In the genomic region with DNA sequence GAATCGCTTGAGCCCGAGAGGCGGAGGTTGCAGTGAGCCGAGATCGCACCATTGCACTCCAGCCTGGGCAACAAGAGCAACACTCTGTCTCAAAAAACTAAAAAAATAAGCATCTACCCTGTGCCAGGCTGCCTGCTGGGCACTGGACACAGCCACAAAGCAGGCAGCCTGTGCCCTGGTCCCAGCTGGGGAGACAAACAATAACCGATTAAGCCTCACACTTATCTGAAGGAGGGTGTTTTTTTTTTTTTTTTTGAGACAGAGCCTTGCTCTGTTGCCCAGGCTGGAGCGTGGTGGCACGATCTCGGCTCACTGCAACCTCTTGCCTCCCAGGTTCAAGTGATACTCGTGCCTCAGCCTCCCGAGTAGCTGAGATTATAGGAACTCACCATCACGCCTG, we compare ENCODE assay signal across 4 cellular contexts. TPM values are rescaled to one million over a fixed set of nuclear protein-coding genes. Genes with fewer than 3 reads are reported as not detected.
"Had no signal": no experiment of that assay in that cellular context is flagged by ENCODE, and none has a peak within 500 bp of the region (broad histone marks: within the 10 kb centered on the region; RNA-seq: fewer than 3 reads in every experiment).

No MANE protein-coding gene starts in this region.

RNA-seq across cellular contexts. Expression of gene ARRDC5, which starts 46.2 kb away (rescaled TPM):
- total RNA-seq: K562, M059J, Right ventricle myocardium superior, SJSA1 had no signal
